Comparison of ENCODE assay signal across 9 cellular contexts in the genomic region with DNA sequence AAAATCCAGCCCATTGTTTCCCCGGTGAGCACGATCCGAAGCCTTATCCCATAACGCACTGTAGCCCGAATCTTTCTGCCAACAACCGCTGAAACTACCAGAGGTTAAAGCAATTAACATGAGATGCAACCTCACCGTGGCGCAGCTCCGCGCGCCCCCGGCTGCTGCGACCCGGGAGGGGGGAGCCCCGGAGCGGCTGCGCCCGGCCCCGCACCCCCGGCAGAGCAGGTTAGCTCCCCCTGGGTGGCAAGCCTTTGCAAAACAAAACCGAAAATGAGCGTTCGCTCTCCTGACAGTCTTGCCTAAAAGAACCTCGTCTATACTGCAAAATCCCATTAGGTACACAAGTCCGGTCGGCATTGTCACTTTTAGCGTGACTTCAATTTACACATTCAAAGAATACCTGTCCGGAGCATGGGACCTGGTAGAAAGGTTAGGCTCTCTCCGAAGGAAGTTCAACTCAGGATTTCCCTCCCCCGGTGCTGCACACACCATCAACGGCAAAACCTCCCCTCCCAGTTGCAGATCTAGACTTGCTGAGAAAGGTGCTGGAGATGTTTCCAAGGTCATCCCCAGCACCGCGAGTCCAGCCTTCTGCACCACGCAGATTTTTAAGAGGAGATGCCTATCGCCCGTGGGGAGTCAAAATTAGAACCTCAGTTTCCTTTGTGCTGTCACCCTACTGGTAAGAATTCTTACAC.
A peak's percentile ranks its signal among the peaks of the same experiment; 100 is the strongest.
DNase-seq lines count a peak whose midpoint lies in the region; ATAC-seq and TF ChIP-seq lines count a peak whose summit lies in the region.
"Had no signal": no experiment of that assay in that cellular context is flagged by ENCODE, and none has a peak within 500 bp of the region (broad histone marks: within the 10 kb centered on the region; RNA-seq: fewer than 3 reads in every experiment).

No MANE protein-coding gene starts in this region.

- H3K18ac ChIP-seq in IMR-90 (ENCODE audit: low read depth, low read length): peak overlapping the region; percentile 70

- no peak for TF ChIP-seq RAD21 in IMR-90 (IDR thresholded peaks at IDR 0.05; ENCODE audit: low read length)

- peak overlapping the region; percentile 60 for H4K91ac ChIP-seq in IMR-90 (ENCODE audit: insufficient read depth, low read depth, low read length)

- H2BK20ac ChIP-seq in IMR-90 (ENCODE audit: low read depth, low read length): peak overlapping the region; percentile 73

- CTCF ChIA-PET in IMR-90 (lab: Yijun Ruan, JAX): interaction anchor here (1.1 to 1.3 kb wide), 2 partner anchors 13 kb away, joined by 4 read pairs; no protein-coding TSS in a partner anchor

- H2BK5ac ChIP-seq in IMR-90 (ENCODE audit: low read depth, low read length, poor library complexity, severe bottlenecking): peak overlapping the region; percentile 1

- H3K4me2 ChIP-seq in DND-41 (ENCODE audit: insufficient read depth, low read length) (peak overlapping the region; percentile 64), IMR-90 (ENCODE audit: low read depth, low read length) (peak overlapping the region; percentile 96)

- H2AFZ ChIP-seq in DND-41 (ENCODE audit: low read depth, low read length): peak overlapping the region; percentile 68
- peak overlapping the region; percentile 93 for H2AFZ ChIP-seq in IMR-90 (replicated peaks; ENCODE audit: low read length, poor library complexity)

- 2% methylated on average over 20 of the region's 36 CpGs; no CpG with 5 or more reads in 1 of the 2 experiments for WGBS in IMR-90 (ENCODE audit: extremely low coverage in 2 of 2, insufficient read length in 1 of 2), 2 experiments

- dilution Hi-C loops in IMR-90 (cut with HindIII; ENCODE audit: low sequenced_read_pairs, unreplicated experiment): no loop called here

- H3K23ac ChIP-seq in IMR-90 (ENCODE audit: low read depth, low read length): peak overlapping the region; percentile 88

- H2AK5ac ChIP-seq in IMR-90 (ENCODE audit: low read depth, low read length): no peak overlapping the region

- H3K4ac ChIP-seq in IMR-90 (ENCODE audit: low read depth, low read length): peak overlapping the region; percentile 49

- no peaks in the 10 kb centered on the region for H3K79me2 ChIP-seq in DND-41 (ENCODE audit: insufficient read depth, low read length)

- peak overlapping the region; percentile 68 for H2AK9ac ChIP-seq in IMR-90 (replicated peaks; ENCODE audit: low read depth, low read length, poor library complexity)

- no peaks in the 10 kb centered on the region for H3K36me3 ChIP-seq in DND-41 (ENCODE audit: insufficient read depth, low read length)
- no peaks in the 10 kb centered on the region for H3K36me3 ChIP-seq in IMR-90 (ENCODE audit: control insufficient read depth, insufficient read depth, low read length)

- peak overlapping the region; percentile 68 for H4K5ac ChIP-seq in IMR-90 (ENCODE audit: low read depth, low read length)

- peak overlapping the region; percentile 81; the same call in 2 of the 3 replicates for H2BK15ac ChIP-seq in IMR-90 (ENCODE audit: low read depth, low read length)

- no peaks in the 10 kb centered on the region for H3K9me1 ChIP-seq in IMR-90 (ENCODE audit: insufficient read depth, low read length)

- peak overlapping the region; percentile 94 for H3K14ac ChIP-seq in IMR-90 (replicated peaks; ENCODE audit: low read depth, low read length)

- H3K79me1 ChIP-seq in IMR-90 (ENCODE audit: low read depth in 1 of 2, low read length in 2 of 2): no peaks in the 10 kb centered on the region

- H3K9ac ChIP-seq in DND-41 (ENCODE audit: low read depth, low read length): peak overlapping the region; percentile 27; the same call in 1 of the 2 replicates
- peak overlapping the region; percentile 36 for H3K9ac ChIP-seq in IMR-90 (ENCODE audit: low read depth, low read length)

- peak overlapping the region; percentile 50; the same call in 1 of the 2 replicates for H3K56ac ChIP-seq in IMR-90 (ENCODE audit: extremely low read depth, insufficient read depth, low read length)

- POLR2A ChIA-PET in IMR-90 (lab: Charles Lee; ENCODE audit: unreplicated experiment): no interaction called here

- peak overlapping the region; percentile 78 for H2BK120ac ChIP-seq in IMR-90 (ENCODE audit: low read depth, low read length)

- ATAC-seq in DND-41 (ENCODE audit: insufficient read depth, low read depth) (peak; percentile 82), GM21423 (IDR thresholded peaks at IDR 0.05; ENCODE audit: unreplicated experiment) (peak; percentile 56), IMR-90 (ENCODE audit: low read depth) (peak; percentile 83), GM21367 (IDR thresholded peaks at IDR 0.05; ENCODE audit: unreplicated experiment) (no peak)
- ATAC-seq in activated CD4-positive, CD25-positive, alpha-beta regulatory T cell treated with anti-CD3 and anti-CD28 coated beads, Interleukin-2, amount 50 U/mL, for 24 hours: peak; percentile 89

- no TSS peak for BruUV-seq in IMR-90 (replicated peaks; lab: Mats Ljungman, UMichigan)

- TF ChIP-seq CTCF in DND-41 (IDR thresholded peaks at IDR 0.05; ENCODE audit: borderline replicate concordance, extremely low read depth, low read length, poor library complexity, severe bottlenecking): no peak
- 0 out of 2 replicates have a peak, but pooled peaks have one; percentile 6 for TF ChIP-seq CTCF in IMR-90 (conservative IDR thresholded peaks at IDR 0.05; ENCODE audit: low read depth, low read length)

- peak; percentile 28 for DNase-seq in DND-41
- peak; percentile 47 for DNase-seq in IMR-90
- peak; percentile 60 for DNase-seq in central memory CD4-positive, alpha-beta T cell
- peak; percentile 51 for DNase-seq in left kidney (ENCODE audit: low read depth, low spot score)
- peak; percentile 59 for DNase-seq in stimulated activated CD4-positive, alpha-beta T cell treated with anti-CD3 and anti-CD28 coated beads, Interleukin-2, amount 100 ng/mL, for 4 hours (ENCODE audit: low read depth)

- 0 out of 2 replicates have a peak, but pooled peaks cover 4% of the 10 kb centered on the region for H4K20me1 ChIP-seq in DND-41 (ENCODE audit: insufficient read depth, low read length)
- H4K20me1 ChIP-seq in IMR-90 (ENCODE audit: insufficient read depth, low read length): no peaks in the 10 kb centered on the region

- in situ Hi-C loops in IMR-90 (cut with MboI; ENCODE audit: low sequenced_read_pairs): no loop called here

- H3K27ac ChIP-seq in DND-41 (ENCODE audit: low read length) (no peak overlapping the region), IMR-90 (ENCODE audit: insufficient read depth, low read length) (no peak overlapping the region)
- H3K27ac ChIP-seq: epithelial cell of prostate had no signal

- H3K4me3 ChIP-seq in DND-41 (ENCODE audit: low read depth in 1 of 2, low read length in 2 of 2) (peak overlapping the region in 1 of 2 experiments; percentile 55; a peak in 2 of 4 replicates), IMR-90 (ENCODE audit: insufficient read depth, low read depth, low read length) (peak overlapping the region; percentile 52)

- H3K9me3 ChIP-seq in DND-41 (ENCODE audit: insufficient read depth, low read length, severe bottlenecking): no peaks in the 10 kb centered on the region
- H3K9me3 ChIP-seq in IMR-90 (ENCODE audit: control insufficient read depth, insufficient read depth, low read length): no peaks in the 10 kb centered on the region

- peak overlapping the region; percentile 69 to 85 for H4K8ac ChIP-seq in IMR-90 (ENCODE audit: low read depth in 2 of 2, low read length in 2 of 2)

- H3K27me3 ChIP-seq in DND-41 (ENCODE audit: insufficient read depth, low read length, poor library complexity) (peaks cover 61% of the 10 kb centered on the region), IMR-90 (ENCODE audit: control insufficient read depth, insufficient read depth, low read length) (no peaks in the 10 kb centered on the region)

- intact Hi-C loops in IMR-90 (cut with micrococcal nuclease): loop anchor here (10.0 kb wide), 2 partner anchors 182 to 618 kb away; no protein-coding TSS in a partner anchor

- peaks cover 8% of the 10 kb centered on the region for H3K4me1 ChIP-seq in DND-41 (ENCODE audit: insufficient read depth, low read length)
- H3K4me1 ChIP-seq in IMR-90 (ENCODE audit: control insufficient read depth, insufficient read depth, low read length): peaks cover 4% of the 10 kb centered on the region

- no peak for TF ChIP-seq POLR2A in IMR-90 (IDR thresholded peaks at IDR 0.05; ENCODE audit: low read depth, low read length)

TF ChIP-seq in IMR-90, 13 proteins besides CTCF, POLR2A, EP300 and RAD21:
- no peak for TF ChIP-seq NFE2L2 (IDR thresholded peaks at IDR 0.05; ENCODE audit: low read depth, low read length)
- TF ChIP-seq RCOR1 (IDR thresholded peaks at IDR 0.05; ENCODE audit: insufficient replicate concordance, low read length): no peak
- TF ChIP-seq, protein P1, sequence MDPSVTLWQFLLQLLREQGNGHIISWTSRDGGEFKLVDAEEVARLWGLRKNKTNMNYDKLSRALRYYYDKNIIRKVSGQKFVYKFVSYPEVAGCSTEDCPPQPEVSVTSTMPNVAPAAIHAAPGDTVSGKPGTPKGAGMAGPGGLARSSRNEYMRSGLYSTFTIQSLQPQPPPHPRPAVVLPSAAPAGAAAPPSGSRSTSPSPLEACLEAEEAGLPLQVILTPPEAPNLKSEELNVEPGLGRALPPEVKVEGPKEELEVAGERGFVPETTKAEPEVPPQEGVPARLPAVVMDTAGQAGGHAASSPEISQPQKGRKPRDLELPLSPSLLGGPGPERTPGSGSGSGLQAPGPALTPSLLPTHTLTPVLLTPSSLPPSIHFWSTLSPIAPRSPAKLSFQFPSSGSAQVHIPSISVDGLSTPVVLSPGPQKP (IDR thresholded peaks at IDR 0.05; ENCODE audit: borderline replicate concordance, low read depth, low read length): no peak
- TF ChIP-seq BHLHE40 (IDR thresholded peaks at IDR 0.05; ENCODE audit: low read depth, low read length): no peak
- TF ChIP-seq FOS (IDR thresholded peaks at IDR 0.05; ENCODE audit: low read depth, low read length): no peak
- TF ChIP-seq RFX5 (IDR thresholded peaks at IDR 0.05; ENCODE audit: low read depth, low read length): no peak
- no peak for TF ChIP-seq SMC3 (IDR thresholded peaks at IDR 0.05; ENCODE audit: low read depth, low read length)
- TF ChIP-seq MAZ (IDR thresholded peaks at IDR 0.05; ENCODE audit: borderline replicate concordance, low read depth, low read length): no peak
- TF ChIP-seq MXI1 (IDR thresholded peaks at IDR 0.05; ENCODE audit: borderline replicate concordance, low read depth, low read length): no peak
- TF ChIP-seq CEBPB (IDR thresholded peaks at IDR 0.05; ENCODE audit: low read depth, low read length): no peak
- TF ChIP-seq CHD1 (IDR thresholded peaks at IDR 0.05; ENCODE audit: low read depth, low read length): no peak
- TF ChIP-seq, protein P2, sequence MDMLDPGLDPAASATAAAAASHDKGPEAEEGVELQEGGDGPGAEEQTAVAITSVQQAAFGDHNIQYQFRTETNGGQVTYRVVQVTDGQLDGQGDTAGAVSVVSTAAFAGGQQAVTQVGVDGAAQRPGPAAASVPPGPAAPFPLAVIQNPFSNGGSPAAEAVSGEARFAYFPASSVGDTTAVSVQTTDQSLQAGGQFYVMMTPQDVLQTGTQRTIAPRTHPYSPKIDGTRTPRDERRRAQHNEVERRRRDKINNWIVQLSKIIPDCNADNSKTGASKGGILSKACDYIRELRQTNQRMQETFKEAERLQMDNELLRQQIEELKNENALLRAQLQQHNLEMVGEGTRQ (IDR thresholded peaks at IDR 0.05; ENCODE audit: low read depth, low read length): no peak
- no peak for TF ChIP-seq MAFK (IDR thresholded peaks at IDR 0.05; ENCODE audit: low read depth, low read length)
